In genomic region chr6:67224989-67225388, GRCh38 we compare ENCODE assay signal across 3 cellular contexts.
A peak's percentile ranks its signal among the peaks of the same experiment; 100 is the strongest.
TF ChIP-seq lines count a peak whose summit lies in the region.

No MANE protein-coding gene starts in this region.

TF ChIP-seq in A549, 52 proteins besides CTCF, POLR2A, EP300 and RAD21:
- TF ChIP-seq MAFK (IDR thresholded peaks at IDR 0.05; ENCODE audit: partially characterized antibody) (peak; percentile 9), FOXS1 (CRISPR knock-in tag; IDR thresholded peaks at IDR 0.05) (no peak), KDM1A (IDR thresholded peaks at IDR 0.05; ENCODE audit: low read depth) (no peak)

TF ChIP-seq in IMR-90, 13 proteins besides CTCF, POLR2A, EP300 and RAD21:
- TF ChIP-seq MAFK (IDR thresholded peaks at IDR 0.05; ENCODE audit: low read depth, low read length) (0 out of 2 replicates have a peak, but pooled peaks have one; percentile 13), MAZ (IDR thresholded peaks at IDR 0.05; ENCODE audit: borderline replicate concordance, low read depth, low read length) (no peak), BHLHE40 (IDR thresholded peaks at IDR 0.05; ENCODE audit: low read depth, low read length) (no peak), SMC3 (IDR thresholded peaks at IDR 0.05; ENCODE audit: low read depth, low read length) (no peak), FOS (IDR thresholded peaks at IDR 0.05; ENCODE audit: low read depth, low read length) (no peak), ELK1 (IDR thresholded peaks at IDR 0.05; ENCODE audit: borderline replicate concordance, low read depth, low read length) (no peak), CEBPB (IDR thresholded peaks at IDR 0.05; ENCODE audit: low read depth, low read length) (0 out of 2 replicates have a peak, but pooled peaks have one; percentile 11), NFE2L2 (IDR thresholded peaks at IDR 0.05; ENCODE audit: low read depth, low read length) (no peak), RCOR1 (IDR thresholded peaks at IDR 0.05; ENCODE audit: insufficient replicate concordance, low read length) (no peak), CHD1 (IDR thresholded peaks at IDR 0.05; ENCODE audit: low read depth, low read length) (no peak)
- TF ChIP-seq, protein P1, sequence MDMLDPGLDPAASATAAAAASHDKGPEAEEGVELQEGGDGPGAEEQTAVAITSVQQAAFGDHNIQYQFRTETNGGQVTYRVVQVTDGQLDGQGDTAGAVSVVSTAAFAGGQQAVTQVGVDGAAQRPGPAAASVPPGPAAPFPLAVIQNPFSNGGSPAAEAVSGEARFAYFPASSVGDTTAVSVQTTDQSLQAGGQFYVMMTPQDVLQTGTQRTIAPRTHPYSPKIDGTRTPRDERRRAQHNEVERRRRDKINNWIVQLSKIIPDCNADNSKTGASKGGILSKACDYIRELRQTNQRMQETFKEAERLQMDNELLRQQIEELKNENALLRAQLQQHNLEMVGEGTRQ (IDR thresholded peaks at IDR 0.05; ENCODE audit: low read depth, low read length) = no peak

TF ChIP-seq in K562, 482 proteins besides CTCF, POLR2A, EP300 and RAD21:
- no peak for TF ChIP-seq DPF2 (IDR thresholded peaks at IDR 0.05)
- TF ChIP-seq ZNF316 (IDR thresholded peaks at IDR 0.05) = peak; percentile 30; the same call in 1 of the 2 replicates
TF ChIP-seq in K562: peak in this region for 1.
